ENCODE assay signal across 28 cellular contexts in genomic region chr4:80814266-80814665, GRCh38.
"Had no signal": no experiment of that assay in that cellular context is flagged by ENCODE, and none has a peak within 500 bp of the region (broad histone marks: within the 10 kb centered on the region; RNA-seq: fewer than 3 reads in every experiment).

No MANE protein-coding gene starts in this region.

- H3K27me3 ChIP-seq: left lung, pancreas, stomach, testis, thyroid gland, transverse colon, upper lobe of left lung, vagina had no signal

- H3K4me1 ChIP-seq: left lung, lower lobe of right lung, pancreas, prostate gland, stomach, testis, thyroid gland, transverse colon, upper lobe of left lung, vagina had no signal

- H3K36me3 ChIP-seq: left lung, lower lobe of right lung, pancreas, prostate gland, stomach, thyroid gland, transverse colon, upper lobe of left lung, vagina had no signal

- H3K27ac ChIP-seq: left lung, lower lobe of right lung, pancreas, prostate gland, skin epidermis, stomach, testis, thyroid gland, transverse colon, upper lobe of left lung, vagina had no signal

- H3K9me3 ChIP-seq: left lung, lower lobe of right lung, pancreas, prostate gland, stomach, testis, thyroid gland, transverse colon, upper lobe of left lung, vagina had no signal

- DNase-seq: immature natural killer cell; kidney; left colon; left lung; lower lobe of right lung; mammary epithelial cell; mesenchymal stem cell; naive thymus-derived CD8-positive, alpha-beta T cell; nucleus accumbens; pancreas; posterior cingulate gyrus; retina; right cardiac atrium; stimulated activated CD4-positive, alpha-beta T cell treated with anti-CD3 and anti-CD28 coated beads, Interleukin-12 subunit alpha, Interleukin-12 subunit beta, amount 100 ng/mL, for 4 hours; stimulated activated CD4-positive, alpha-beta T cell treated with anti-CD3 and anti-CD28 coated beads, Interleukin-15, amount 100 ng/mL, for 24 hours; stimulated activated CD4-positive, alpha-beta T cell treated with anti-CD3 and anti-CD28 coated beads, Interleukin-2, amount 100 ng/mL, for 24 hours; stimulated activated CD4-positive, alpha-beta T cell treated with anti-CD3 and anti-CD28 coated beads, Interleukin-4, amount 100 ng/mL, for 1 hour; stimulated activated naive B cell treated with anti-CD40 and anti-IgM and Interleukin-4, amounts not matched to agents 10 μg/mL and 1 μg/mL and 100 μg/mL, for 72 hours; stimulated activated naive CD8-positive, alpha-beta T cell treated with anti-CD3 and anti-CD28 coated beads, Interleukin-15, Interleukin-2, amounts not matched to agents 100 U/mL and 50 U/mL, for 24 hours; stomach; testis; thyroid gland; transverse colon; upper lobe of left lung had no signal

- H3K4me3 ChIP-seq: left lung, lower lobe of right lung, pancreas, prostate gland, skin epidermis, stomach, testis, thyroid gland, transverse colon, upper lobe of left lung, vagina had no signal

- ATAC-seq: left colon; left lung; lower lobe of right lung; naive thymus-derived CD8-positive, alpha-beta T cell; pancreas; right cardiac atrium; sciatic nerve; stimulated activated naive B cell treated with anti-CD40 and anti-IgM and Interleukin-4, amounts not matched to agents 10 μg/mL and 1 μg/mL and 100 μg/mL, for 72 hours; stimulated activated naive CD8-positive, alpha-beta T cell treated with anti-CD3 and anti-CD28 coated beads, Interleukin-15, Interleukin-2, amounts not matched to agents 100 U/mL and 50 U/mL, for 24 hours had no signal
